Comparison of ENCODE assay signal across 8 cellular contexts in genomic region chr17:43169561-43170139, GRCh38.
DNase-seq lines count a peak whose midpoint lies in the region; ATAC-seq and TF ChIP-seq lines count a peak whose summit lies in the region.

No MANE protein-coding gene starts in this region.

- H3K4me3 ChIP-seq in SU-DHL-6 (ENCODE audit: insufficient read depth, low read length, poor library complexity, severe bottlenecking) (peak overlapping the region; percentile 87), neuron (ENCODE audit: low read length) (peak overlapping the region; percentile 78)

- ATAC-seq in GM19351 (IDR thresholded peaks at IDR 0.05; ENCODE audit: unreplicated experiment) (peak; percentile 17), HG03457 (IDR thresholded peaks at IDR 0.05; ENCODE audit: unreplicated experiment) (peak; percentile 21), HG03280 (IDR thresholded peaks at IDR 0.05; ENCODE audit: unreplicated experiment) (no peak)

- no peaks in the 10 kb centered on the region for H3K9me3 ChIP-seq in SU-DHL-6 (ENCODE audit: insufficient read depth, low read length)
- H3K9me3 ChIP-seq in neuron (ENCODE audit: low read length): no peaks in the 10 kb centered on the region

- H3K4me2 ChIP-seq in SU-DHL-6 (ENCODE audit: low read depth, low read length, poor library complexity, severe bottlenecking): peak overlapping the region; percentile 71

- no peaks in the 10 kb centered on the region for H3K36me3 ChIP-seq in SU-DHL-6 (ENCODE audit: low read length)
- H3K36me3 ChIP-seq in neuron (ENCODE audit: insufficient read depth, low read length): no peaks in the 10 kb centered on the region

- no peaks in the 10 kb centered on the region for H4K20me1 ChIP-seq in SU-DHL-6 (ENCODE audit: low read depth, low read length)

- DNase-seq in DMS 273 (lab: John Stamatoyannopoulos, UW; ENCODE audit: unreplicated experiment) (peak; percentile 74), fibroblast of gingiva (ENCODE audit: low read depth) (peak; percentile 69), HK-2 (ENCODE audit: unreplicated experiment) (no peak)

- peaks cover 16% of the 10 kb centered on the region for H3K79me2 ChIP-seq in SU-DHL-6 (ENCODE audit: insufficient read depth, low read length)

- peak overlapping the region; percentile 72 for H3K9ac ChIP-seq in SU-DHL-6 (ENCODE audit: low read length)

- peaks cover 15% of the 10 kb centered on the region; the same call in 1 of the 2 replicates for H3F3A ChIP-seq in SU-DHL-6 (ENCODE audit: insufficient read depth)

- H3K4me1 ChIP-seq in neuron (ENCODE audit: insufficient read depth, low read length): peaks cover 11% of the 10 kb centered on the region

- no peaks in the 10 kb centered on the region for H3K9me2 ChIP-seq in SU-DHL-6 (replicated peaks; ENCODE audit: insufficient read depth, low read length)

- TF ChIP-seq CTCF in SU-DHL-6 (IDR thresholded peaks at IDR 0.05; ENCODE audit: insufficient read depth, low read length, poor library complexity, severe bottlenecking): no peak

- H3K27ac ChIP-seq in SU-DHL-6 (ENCODE audit: low read depth, low read length): peak overlapping the region; percentile 30; the same call in 1 of the 2 replicates

- H2AFZ ChIP-seq in SU-DHL-6 (ENCODE audit: low read depth, low read length, severe bottlenecking) (peak overlapping the region; percentile 66), neuron (ENCODE audit: low read depth, low read length) (peak overlapping the region; percentile 80)

- H3K27me3 ChIP-seq in SU-DHL-6 (ENCODE audit: low read length) (no peaks in the 10 kb centered on the region), neuron (ENCODE audit: insufficient read depth, low read length) (no peaks in the 10 kb centered on the region)
